Comparison of ENCODE assay signal across 8 cellular contexts in genomic region chr7:36037121-36037662, GRCh38.
DNase-seq lines count a peak whose midpoint lies in the region; TF ChIP-seq lines count a peak whose summit lies in the region.

No MANE protein-coding gene starts in this region.

- H3K27ac Mint-ChIP-seq in activated naive CD8-positive, alpha-beta T cell treated with anti-CD3 and anti-CD28 coated beads for 36 hours, result no peak overlapping the region

- no peak overlapping the region for H2BK5ac ChIP-seq in mesenchymal stem cell (ENCODE audit: low read depth, low read length, poor library complexity, severe bottlenecking)

- H2AK5ac ChIP-seq in mesenchymal stem cell (ENCODE audit: low read length, severe bottlenecking), result no peak overlapping the region

- WGBS in mesenchymal stem cell, result 73% methylated on average over 11 of the region's 11 CpGs

- no TSS peak for BruUV-seq in A673 (replicated peaks; lab: Mats Ljungman, UMichigan)

- no peak overlapping the region for H3K14ac ChIP-seq in mesenchymal stem cell (ENCODE audit: low read length in 2 of 2)

- H3K4me2 ChIP-seq in mesenchymal stem cell (ENCODE audit: low read length, poor library complexity, severe bottlenecking), result no peak overlapping the region

- H3K4me3 ChIP-seq in A673 (ENCODE audit: low read depth, low read length, poor library complexity, severe bottlenecking) (no peak overlapping the region), coronary artery (peak overlapping the region; percentile 6), mesenchymal stem cell (ENCODE audit: insufficient read depth in 1 of 2, low read depth in 1 of 2, low read length in 2 of 2) (peak overlapping the region in 1 of 2 experiments; percentile 46)

- no peaks in the 10 kb centered on the region for H3K79me1 ChIP-seq in mesenchymal stem cell (replicated peaks; ENCODE audit: low read length, poor library complexity, severe bottlenecking)

- H4K8ac ChIP-seq in mesenchymal stem cell (ENCODE audit: low read length), result no peak overlapping the region

- POLR2A ChIA-PET in A673 (lab: Charles Lee; ENCODE audit: low non-redundant PET), result no interaction called here

- H3K4ac ChIP-seq in mesenchymal stem cell (ENCODE audit: low read depth in 1 of 2, low read length in 2 of 2), result no peak overlapping the region

- no peak overlapping the region for H2BK15ac ChIP-seq in mesenchymal stem cell (ENCODE audit: low read depth, poor library complexity, severe bottlenecking)

- H3K9me3 ChIP-seq in A673 (ENCODE audit: low read depth, low read length, poor library complexity, severe bottlenecking) (no peaks in the 10 kb centered on the region), mesenchymal stem cell (ENCODE audit: control insufficient read depth, low read length) (no peaks in the 10 kb centered on the region)

- H3K4me1 ChIP-seq in A673 (ENCODE audit: insufficient read depth, low read length, poor library complexity, severe bottlenecking) (no peaks in the 10 kb centered on the region), mesenchymal stem cell (ENCODE audit: control insufficient read depth, insufficient read depth, low read depth, low read length) (no peaks in the 10 kb centered on the region)

- no peak overlapping the region for H2BK120ac ChIP-seq in mesenchymal stem cell (ENCODE audit: low read depth, low read length)

- H2BK12ac ChIP-seq in mesenchymal stem cell (ENCODE audit: low read length in 2 of 2), result no peak overlapping the region

- H3K9ac ChIP-seq in mesenchymal stem cell (ENCODE audit: low read length), result peak overlapping the region; percentile 42

- H3K27me3 ChIP-seq in A673 (replicated peaks; ENCODE audit: insufficient read depth, low read depth, low read length, poor library complexity) (no peaks in the 10 kb centered on the region), mesenchymal stem cell (ENCODE audit: control insufficient read depth in 1 of 2, insufficient read depth in 1 of 2, low read length in 2 of 2) (peaks cover 0 to 13% of the 10 kb centered on the region in 2 experiments)

- TF ChIP-seq CTCF in A673 (conservative IDR thresholded peaks at IDR 0.05; ENCODE audit: low read depth, low read length) (no peak), coronary artery (IDR thresholded peaks at IDR 0.05) (no peak)

- DNase-seq in A673 (ENCODE audit: low spot score) (peak; percentile 32), NCI-H1105 treated with DMSO at 0.1 percent for 48 hours (lab: John Stamatoyannopoulos, UW) (peak; percentile 31), coronary artery (ENCODE audit: low spot score) (no peak), mesenchymal stem cell (peak; percentile 75)
- DNase-seq in activated CD4-positive, alpha-beta T cell treated with anti-CD3 and anti-CD28 coated beads, Interleukin-2, amount 50 U/mL, for 48 hours, result no peak
- DNase-seq in activated CD8-positive, alpha-beta memory T cell treated with anti-CD3 and anti-CD28 coated beads for 24 hours, result no peak
- DNase-seq in activated naive CD8-positive, alpha-beta T cell treated with anti-CD3 and anti-CD28 coated beads for 36 hours, result no peak
- DNase-seq in activated CD4-positive, alpha-beta T cell treated with anti-CD3 and anti-CD28 coated beads for 4 hours, result no peak

- intact Hi-C loops in A673 (cut with micrococcal nuclease; ENCODE audit: unreplicated experiment), result no loop called here

- H3K23ac ChIP-seq in mesenchymal stem cell (ENCODE audit: low read length in 2 of 2), result no peak overlapping the region

- no peak overlapping the region for H3K18ac ChIP-seq in mesenchymal stem cell (ENCODE audit: low read depth in 1 of 2, low read length in 2 of 2)

- H3K27me3 Mint-ChIP-seq in activated naive CD8-positive, alpha-beta T cell treated with anti-CD3 and anti-CD28 coated beads for 36 hours, result peaks cover 27% of the 10 kb centered on the region

- H3K36me3 ChIP-seq in A673 (ENCODE audit: insufficient read depth, low read length, poor library complexity, severe bottlenecking) (no peaks in the 10 kb centered on the region), mesenchymal stem cell (ENCODE audit: control insufficient read depth in 1 of 2, insufficient read depth in 2 of 2, low read depth in 1 of 2, low read length in 2 of 2) (no peaks in the 10 kb centered on the region)

- no peak overlapping the region for H3K4me3 Mint-ChIP-seq in activated naive CD8-positive, alpha-beta T cell treated with anti-CD3 and anti-CD28 coated beads for 36 hours

- H3K27ac ChIP-seq in A673 (ENCODE audit: low read depth, low read length, poor library complexity, severe bottlenecking) (no peak overlapping the region), coronary artery (peak overlapping the region; percentile 54 to 57), mesenchymal stem cell (ENCODE audit: low read length, poor library complexity, severe bottlenecking) (no peak overlapping the region)

- no peaks in the 10 kb centered on the region for H3K9me3 Mint-ChIP-seq in activated naive CD8-positive, alpha-beta T cell treated with anti-CD3 and anti-CD28 coated beads for 36 hours

- H3K4me1 Mint-ChIP-seq in activated naive CD8-positive, alpha-beta T cell treated with anti-CD3 and anti-CD28 coated beads for 36 hours, result no peaks in the 10 kb centered on the region

- no peak overlapping the region for H2AFZ ChIP-seq in mesenchymal stem cell (ENCODE audit: low read depth, low read length)

- H4K91ac ChIP-seq in mesenchymal stem cell (ENCODE audit: low read length), result no peak overlapping the region

- CTCF ChIA-PET in A673 (lab: Charles Lee), result no interaction called here

- H3K36me3 Mint-ChIP-seq in activated naive CD8-positive, alpha-beta T cell treated with anti-CD3 and anti-CD28 coated beads for 36 hours, result no peaks in the 10 kb centered on the region

Comparison
In these comparisons a context has a peak if more than half of its experiments do, and no peak if none do; other contexts are left out.
1. DNase-seq: peak in A673 (single experiment), NCI-H1105 treated with DMSO at 0.1 percent for 48 hours (single experiment) and mesenchymal stem cell (single experiment); none in coronary artery (single experiment), activated CD4-positive, alpha-beta T cell treated with anti-CD3 and anti-CD28 coated beads, Interleukin-2, amount 50 U/mL, for 48 hours (0 of 2), activated CD8-positive, alpha-beta memory T cell treated with anti-CD3 and anti-CD28 coated beads for 24 hours (single experiment), activated naive CD8-positive, alpha-beta T cell treated with anti-CD3 and anti-CD28 coated beads for 36 hours (single experiment) and activated CD4-positive, alpha-beta T cell treated with anti-CD3 and anti-CD28 coated beads for 4 hours (0 of 2).
2. H3K27ac ChIP-seq: peak in coronary artery (2 of 2); none in A673 (single experiment) and mesenchymal stem cell (single experiment).